Comparison of ENCODE assay signal across 2 cellular contexts in the genomic region with DNA sequence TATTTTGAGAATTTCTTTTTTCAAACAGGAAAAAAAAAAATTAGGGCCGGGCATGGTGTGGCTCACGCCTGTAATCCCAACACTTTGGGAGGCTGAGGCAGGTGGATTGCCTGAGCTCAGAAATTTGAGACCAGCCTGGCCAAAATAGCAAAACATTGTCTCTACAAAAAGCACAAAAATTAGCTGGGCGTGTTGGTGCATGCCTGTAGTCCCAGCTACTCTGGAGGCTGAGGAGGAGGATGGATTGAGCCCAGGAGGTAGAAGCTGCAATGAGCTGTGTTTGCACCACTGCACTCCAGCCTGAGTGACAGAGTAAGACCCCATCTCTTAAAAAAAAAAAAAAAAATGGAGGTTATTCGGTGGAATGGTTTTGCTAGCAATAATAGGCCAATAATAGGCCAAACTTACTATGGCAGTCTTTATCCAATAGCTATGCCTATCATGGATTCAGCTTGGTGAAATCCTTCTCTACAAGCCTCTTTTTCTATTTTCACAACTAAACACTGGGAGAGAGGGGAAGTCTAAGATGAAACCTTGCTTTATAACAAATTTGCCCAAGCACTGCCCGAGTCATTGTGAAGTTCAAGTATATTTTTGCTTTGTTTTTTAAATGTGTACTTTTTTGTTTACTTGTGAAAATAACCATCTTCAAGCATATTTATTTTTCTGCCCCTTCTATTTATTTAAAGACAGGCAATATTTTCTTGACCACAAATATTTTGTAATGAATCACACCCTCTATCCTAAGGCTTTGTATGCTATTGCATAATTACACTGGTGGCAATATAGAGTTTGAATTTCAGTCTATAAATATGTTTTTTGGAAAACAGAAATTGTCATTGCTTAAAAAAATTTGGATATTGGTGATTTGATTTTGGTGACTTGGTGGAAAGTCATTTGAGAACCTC.
TF ChIP-seq lines count a peak whose summit lies in the region.

No MANE protein-coding gene starts in this region.

TF ChIP-seq in A549, 52 proteins besides CTCF, POLR2A, EP300 and RAD21 (continued from another document and continues in another):
- TF ChIP-seq CHD2 (IDR thresholded peaks at IDR 0.05; ENCODE audit: low read length, partially characterized antibody), result no peak
- no peak for TF ChIP-seq MYC (IDR thresholded peaks at IDR 0.05; ENCODE audit: borderline replicate concordance, low read length)
- TF ChIP-seq NR3C1 (IDR thresholded peaks at IDR 0.05), result no peak
- no peak for TF ChIP-seq MAZ (IDR thresholded peaks at IDR 0.05; ENCODE audit: borderline replicate concordance, low read depth, low read length)
- TF ChIP-seq HOXA7 (CRISPR knock-in tag; IDR thresholded peaks at IDR 0.05), result no peak
- TF ChIP-seq HDAC2 (IDR thresholded peaks at IDR 0.05), result no peak
- TF ChIP-seq NFE2L2 (conservative IDR thresholded peaks at IDR 0.05; ENCODE audit: low read length), result no peak
- peak; percentile 32; the same call in 1 of the 2 replicates for TF ChIP-seq JUNB (IDR thresholded peaks at IDR 0.05)
- no peak for TF ChIP-seq RCOR1 (IDR thresholded peaks at IDR 0.05; ENCODE audit: low read depth, low read length)
- no peak; a peak in 1 of 5 replicates for TF ChIP-seq JUN (IDR thresholded peaks at IDR 0.05)
- no peak for TF ChIP-seq CHD4 (IDR thresholded peaks at IDR 0.05; ENCODE audit: borderline replicate concordance)
- TF ChIP-seq, protein P1, sequence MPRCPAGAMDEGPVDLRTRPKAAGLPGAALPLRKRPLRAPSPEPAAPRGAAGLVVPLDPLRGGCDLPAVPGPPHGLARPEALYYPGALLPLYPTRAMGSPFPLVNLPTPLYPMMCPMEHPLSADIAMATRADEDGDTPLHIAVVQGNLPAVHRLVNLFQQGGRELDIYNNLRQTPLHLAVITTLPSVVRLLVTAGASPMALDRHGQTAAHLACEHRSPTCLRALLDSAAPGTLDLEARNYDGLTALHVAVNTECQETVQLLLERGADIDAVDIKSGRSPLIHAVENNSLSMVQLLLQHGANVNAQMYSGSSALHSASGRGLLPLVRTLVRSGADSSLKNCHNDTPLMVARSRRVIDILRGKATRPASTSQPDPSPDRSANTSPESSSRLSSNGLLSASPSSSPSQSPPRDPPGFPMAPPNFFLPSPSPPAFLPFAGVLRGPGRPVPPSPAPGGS (IDR thresholded peaks at IDR 0.05), result 0 out of 3 replicates have a peak, but pooled peaks have one; percentile 42
- no peak for TF ChIP-seq ZNF302 (CRISPR knock-in tag; IDR thresholded peaks at IDR 0.05)
- TF ChIP-seq, protein P2, sequence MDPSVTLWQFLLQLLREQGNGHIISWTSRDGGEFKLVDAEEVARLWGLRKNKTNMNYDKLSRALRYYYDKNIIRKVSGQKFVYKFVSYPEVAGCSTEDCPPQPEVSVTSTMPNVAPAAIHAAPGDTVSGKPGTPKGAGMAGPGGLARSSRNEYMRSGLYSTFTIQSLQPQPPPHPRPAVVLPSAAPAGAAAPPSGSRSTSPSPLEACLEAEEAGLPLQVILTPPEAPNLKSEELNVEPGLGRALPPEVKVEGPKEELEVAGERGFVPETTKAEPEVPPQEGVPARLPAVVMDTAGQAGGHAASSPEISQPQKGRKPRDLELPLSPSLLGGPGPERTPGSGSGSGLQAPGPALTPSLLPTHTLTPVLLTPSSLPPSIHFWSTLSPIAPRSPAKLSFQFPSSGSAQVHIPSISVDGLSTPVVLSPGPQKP (IDR thresholded peaks at IDR 0.05; ENCODE audit: low read depth, low read length), result no peak
- no peak for TF ChIP-seq RFX5 (IDR thresholded peaks at IDR 0.05)
- peak; percentile 40; the same call in 1 of the 2 replicates for TF ChIP-seq FOSL2 (IDR thresholded peaks at IDR 0.05)
- peak; percentile 90 for TF ChIP-seq FOSL2 (CRISPR knock-in tag; IDR thresholded peaks at IDR 0.05)
- no peak for TF ChIP-seq FOSB (CRISPR knock-in tag; IDR thresholded peaks at IDR 0.05)
- TF ChIP-seq HEYL (CRISPR knock-in tag; IDR thresholded peaks at IDR 0.05), result no peak
- TF ChIP-seq MAFK (IDR thresholded peaks at IDR 0.05; ENCODE audit: partially characterized antibody), result no peak
- TF ChIP-seq ZC3H11A (IDR thresholded peaks at IDR 0.05), result no peak
- no peak for TF ChIP-seq NPAS2 (CRISPR knock-in tag; IDR thresholded peaks at IDR 0.05; ENCODE audit: borderline replicate concordance)
- no peak for TF ChIP-seq ZFP36 (IDR thresholded peaks at IDR 0.05; ENCODE audit: borderline replicate concordance, partially characterized antibody)
- TF ChIP-seq ZSCAN20 (CRISPR knock-in tag; IDR thresholded peaks at IDR 0.05), result no peak
- TF ChIP-seq, protein P3, sequence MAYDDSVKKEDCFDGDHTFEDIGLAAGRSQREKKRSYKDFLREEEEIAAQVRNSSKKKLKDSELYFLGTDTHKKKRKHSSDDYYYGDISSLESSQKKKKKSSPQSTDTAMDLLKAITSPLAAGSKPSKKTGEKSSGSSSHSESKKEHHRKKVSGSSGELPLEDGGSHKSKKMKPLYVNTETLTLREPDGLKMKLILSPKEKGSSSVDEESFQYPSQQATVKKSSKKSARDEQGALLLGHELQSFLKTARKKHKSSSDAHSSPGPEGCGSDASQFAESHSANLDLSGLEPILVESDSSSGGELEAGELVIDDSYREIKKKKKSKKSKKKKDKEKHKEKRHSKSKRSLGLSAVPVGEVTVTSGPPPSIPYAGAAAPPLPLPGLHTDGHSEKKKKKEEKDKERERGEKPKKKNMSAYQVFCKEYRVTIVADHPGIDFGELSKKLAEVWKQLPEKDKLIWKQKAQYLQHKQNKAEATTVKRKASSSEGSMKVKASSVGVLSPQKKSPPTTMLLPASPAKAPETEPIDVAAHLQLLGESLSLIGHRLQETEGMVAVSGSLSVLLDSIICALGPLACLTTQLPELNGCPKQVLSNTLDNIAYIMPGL (CRISPR knock-in tag; IDR thresholded peaks at IDR 0.05; ENCODE audit: borderline replicate concordance), result no peak
- no peak for TF ChIP-seq KDM5A (IDR thresholded peaks at IDR 0.05)
- no peak for TF ChIP-seq SREBF2 (IDR thresholded peaks at IDR 0.05)
- no peak for TF ChIP-seq ESRRA (IDR thresholded peaks at IDR 0.05; ENCODE audit: borderline replicate concordance, low read length)
- TF ChIP-seq, protein P4, sequence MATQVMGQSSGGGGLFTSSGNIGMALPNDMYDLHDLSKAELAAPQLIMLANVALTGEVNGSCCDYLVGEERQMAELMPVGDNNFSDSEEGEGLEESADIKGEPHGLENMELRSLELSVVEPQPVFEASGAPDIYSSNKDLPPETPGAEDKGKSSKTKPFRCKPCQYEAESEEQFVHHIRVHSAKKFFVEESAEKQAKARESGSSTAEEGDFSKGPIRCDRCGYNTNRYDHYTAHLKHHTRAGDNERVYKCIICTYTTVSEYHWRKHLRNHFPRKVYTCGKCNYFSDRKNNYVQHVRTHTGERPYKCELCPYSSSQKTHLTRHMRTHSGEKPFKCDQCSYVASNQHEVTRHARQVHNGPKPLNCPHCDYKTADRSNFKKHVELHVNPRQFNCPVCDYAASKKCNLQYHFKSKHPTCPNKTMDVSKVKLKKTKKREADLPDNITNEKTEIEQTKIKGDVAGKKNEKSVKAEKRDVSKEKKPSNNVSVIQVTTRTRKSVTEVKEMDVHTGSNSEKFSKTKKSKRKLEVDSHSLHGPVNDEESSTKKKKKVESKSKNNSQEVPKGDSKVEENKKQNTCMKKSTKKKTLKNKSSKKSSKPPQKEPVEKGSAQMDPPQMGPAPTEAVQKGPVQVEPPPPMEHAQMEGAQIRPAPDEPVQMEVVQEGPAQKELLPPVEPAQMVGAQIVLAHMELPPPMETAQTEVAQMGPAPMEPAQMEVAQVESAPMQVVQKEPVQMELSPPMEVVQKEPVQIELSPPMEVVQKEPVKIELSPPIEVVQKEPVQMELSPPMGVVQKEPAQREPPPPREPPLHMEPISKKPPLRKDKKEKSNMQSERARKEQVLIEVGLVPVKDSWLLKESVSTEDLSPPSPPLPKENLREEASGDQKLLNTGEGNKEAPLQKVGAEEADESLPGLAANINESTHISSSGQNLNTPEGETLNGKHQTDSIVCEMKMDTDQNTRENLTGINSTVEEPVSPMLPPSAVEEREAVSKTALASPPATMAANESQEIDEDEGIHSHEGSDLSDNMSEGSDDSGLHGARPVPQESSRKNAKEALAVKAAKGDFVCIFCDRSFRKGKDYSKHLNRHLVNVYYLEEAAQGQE (IDR thresholded peaks at IDR 0.05), result no peak

TF ChIP-seq in SK-N-SH treated with all-trans-retinoic acid at 6 μM for 48 hours, 23 proteins besides CTCF, POLR2A, EP300 and RAD21 (continued from another document):
- TF ChIP-seq, protein P5, sequence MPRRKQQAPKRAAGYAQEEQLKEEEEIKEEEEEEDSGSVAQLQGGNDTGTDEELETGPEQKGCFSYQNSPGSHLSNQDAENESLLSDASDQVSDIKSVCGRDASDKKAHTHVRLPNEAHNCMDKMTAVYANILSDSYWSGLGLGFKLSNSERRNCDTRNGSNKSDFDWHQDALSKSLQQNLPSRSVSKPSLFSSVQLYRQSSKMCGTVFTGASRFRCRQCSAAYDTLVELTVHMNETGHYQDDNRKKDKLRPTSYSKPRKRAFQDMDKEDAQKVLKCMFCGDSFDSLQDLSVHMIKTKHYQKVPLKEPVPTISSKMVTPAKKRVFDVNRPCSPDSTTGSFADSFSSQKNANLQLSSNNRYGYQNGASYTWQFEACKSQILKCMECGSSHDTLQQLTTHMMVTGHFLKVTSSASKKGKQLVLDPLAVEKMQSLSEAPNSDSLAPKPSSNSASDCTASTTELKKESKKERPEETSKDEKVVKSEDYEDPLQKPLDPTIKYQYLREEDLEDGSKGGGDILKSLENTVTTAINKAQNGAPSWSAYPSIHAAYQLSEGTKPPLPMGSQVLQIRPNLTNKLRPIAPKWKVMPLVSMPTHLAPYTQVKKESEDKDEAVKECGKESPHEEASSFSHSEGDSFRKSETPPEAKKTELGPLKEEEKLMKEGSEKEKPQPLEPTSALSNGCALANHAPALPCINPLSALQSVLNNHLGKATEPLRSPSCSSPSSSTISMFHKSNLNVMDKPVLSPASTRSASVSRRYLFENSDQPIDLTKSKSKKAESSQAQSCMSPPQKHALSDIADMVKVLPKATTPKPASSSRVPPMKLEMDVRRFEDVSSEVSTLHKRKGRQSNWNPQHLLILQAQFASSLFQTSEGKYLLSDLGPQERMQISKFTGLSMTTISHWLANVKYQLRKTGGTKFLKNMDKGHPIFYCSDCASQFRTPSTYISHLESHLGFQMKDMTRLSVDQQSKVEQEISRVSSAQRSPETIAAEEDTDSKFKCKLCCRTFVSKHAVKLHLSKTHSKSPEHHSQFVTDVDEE (CRISPR knock-in tag; IDR thresholded peaks at IDR 0.05), result no peak
- TF ChIP-seq, protein P6, sequence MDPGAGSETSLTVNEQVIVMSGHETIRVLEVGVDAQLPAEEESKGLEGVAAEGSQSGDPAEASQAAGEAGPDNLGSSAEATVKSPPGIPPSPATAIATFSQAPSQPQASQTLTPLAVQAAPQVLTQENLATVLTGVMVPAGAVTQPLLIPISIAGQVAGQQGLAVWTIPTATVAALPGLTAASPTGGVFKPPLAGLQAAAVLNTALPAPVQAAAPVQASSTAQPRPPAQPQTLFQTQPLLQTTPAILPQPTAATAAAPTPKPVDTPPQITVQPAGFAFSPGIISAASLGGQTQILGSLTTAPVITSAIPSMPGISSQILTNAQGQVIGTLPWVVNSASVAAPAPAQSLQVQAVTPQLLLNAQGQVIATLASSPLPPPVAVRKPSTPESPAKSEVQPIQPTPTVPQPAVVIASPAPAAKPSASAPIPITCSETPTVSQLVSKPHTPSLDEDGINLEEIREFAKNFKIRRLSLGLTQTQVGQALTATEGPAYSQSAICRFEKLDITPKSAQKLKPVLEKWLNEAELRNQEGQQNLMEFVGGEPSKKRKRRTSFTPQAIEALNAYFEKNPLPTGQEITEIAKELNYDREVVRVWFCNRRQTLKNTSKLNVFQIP (CRISPR knock-in tag; IDR thresholded peaks at IDR 0.05; ENCODE audit: borderline replicate concordance, low read depth), result no peak
- TF ChIP-seq BACH2 (CRISPR knock-in tag; IDR thresholded peaks at IDR 0.05; ENCODE audit: borderline replicate concordance) (no peak), ZNF565 (CRISPR knock-in tag; conservative IDR thresholded peaks at IDR 0.05; ENCODE audit: low read depth) (no peak), SNAI2 (CRISPR knock-in tag; IDR thresholded peaks at IDR 0.05) (no peak), ZNF8 (CRISPR knock-in tag; IDR thresholded peaks at IDR 0.05) (no peak), ZNF70 (CRISPR knock-in tag; IDR thresholded peaks at IDR 0.05) (no peak), ZC3H10 (CRISPR knock-in tag; IDR thresholded peaks at IDR 0.05) (no peak), TCF4 (CRISPR knock-in tag; IDR thresholded peaks at IDR 0.05; ENCODE audit: borderline replicate concordance) (no peak)
- TF ChIP-seq, protein P7, sequence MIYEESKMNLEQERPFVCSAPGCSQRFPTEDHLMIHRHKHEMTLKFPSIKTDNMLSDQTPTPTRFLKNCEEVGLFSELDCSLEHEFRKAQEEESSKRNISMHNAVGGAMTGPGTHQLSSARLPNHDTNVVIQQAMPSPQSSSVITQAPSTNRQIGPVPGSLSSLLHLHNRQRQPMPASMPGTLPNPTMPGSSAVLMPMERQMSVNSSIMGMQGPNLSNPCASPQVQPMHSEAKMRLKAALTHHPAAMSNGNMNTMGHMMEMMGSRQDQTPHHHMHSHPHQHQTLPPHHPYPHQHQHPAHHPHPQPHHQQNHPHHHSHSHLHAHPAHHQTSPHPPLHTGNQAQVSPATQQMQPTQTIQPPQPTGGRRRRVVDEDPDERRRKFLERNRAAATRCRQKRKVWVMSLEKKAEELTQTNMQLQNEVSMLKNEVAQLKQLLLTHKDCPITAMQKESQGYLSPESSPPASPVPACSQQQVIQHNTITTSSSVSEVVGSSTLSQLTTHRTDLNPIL (CRISPR knock-in tag; IDR thresholded peaks at IDR 0.05; ENCODE audit: low read depth), result no peak
